Comparison of ENCODE assay signal across 16 cellular contexts in the genomic region with DNA sequence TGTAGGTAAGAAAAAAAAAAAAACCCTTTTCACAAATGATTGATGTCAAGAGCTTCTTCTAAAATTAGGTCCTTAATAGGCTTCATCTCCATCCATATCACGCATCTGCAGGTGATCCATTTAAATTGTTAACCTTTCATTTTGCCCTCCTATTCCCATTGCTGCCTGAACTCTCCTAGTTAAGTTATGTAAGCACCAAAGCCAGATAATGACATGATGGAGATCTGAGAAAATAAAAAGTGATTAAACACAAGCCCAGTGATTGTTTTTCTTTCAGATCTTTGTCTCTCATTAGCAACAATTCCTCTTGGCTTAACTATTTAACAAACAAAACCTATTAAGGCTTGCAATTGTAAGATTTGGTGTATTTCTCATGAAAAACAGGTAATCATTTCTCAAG.
"Had no signal": no experiment of that assay in that cellular context is flagged by ENCODE, and none has a peak within 500 bp of the region (broad histone marks: within the 10 kb centered on the region; RNA-seq: fewer than 3 reads in every experiment).

No MANE protein-coding gene starts in this region.

- H3K27me3 ChIP-seq: body of pancreas, heart left ventricle, spleen had no signal

- FAIRE-seq: endothelial cell of umbilical vein, kidney, TTC549 had no signal

- H3K4me1 ChIP-seq: body of pancreas, heart left ventricle had no signal

- ATAC-seq: body of pancreas; heart left ventricle; left ventricle myocardium superior; sciatic nerve; stimulated activated memory B cell treated with anti-CD40 and anti-IgM and Interleukin-4, amounts not matched to agents 10 μg/mL and 1 μg/mL and 100 μg/mL, for 72 hours had no signal

- H3K4me3 ChIP-seq: body of pancreas, heart left ventricle, spleen had no signal

- H3K9me3 ChIP-seq: body of pancreas, heart left ventricle, spleen had no signal

- DNase-seq: activated CD4-positive, alpha-beta T cell treated with anti-CD3 and anti-CD28 coated beads, Interleukin-2, amount 50 U/mL, for 1 hour; activated T-cell treated with anti-CD3 and anti-CD28 coated beads, Interleukin-2, amount 50 U/mL, for 1 hour; body of pancreas; cerebellar nuclear complex; foreskin melanocyte; heart left ventricle; kidney; left ventricle myocardium superior; nephron progenitor cell; spleen; stimulated activated CD4-positive, alpha-beta T cell treated with anti-CD3 and anti-CD28 coated beads, Interleukin-1b, Interleukin-23, amount 100 ng/mL, for 48 hours; trophoblast cell had no signal

- H3K27ac ChIP-seq: body of pancreas, heart left ventricle, spleen had no signal
